18 cellular contexts compared by ENCODE assay signal in genomic region chr2:236517463-236518077, GRCh38. TPM values are rescaled to one million over a fixed set of nuclear protein-coding genes. Genes with fewer than 3 reads are reported as not detected.
DNase-seq lines count a peak whose midpoint lies in the region; ATAC-seq, FAIRE-seq and TF ChIP-seq lines count a peak whose summit lies in the region.
"Had no signal": no experiment of that assay in that cellular context is flagged by ENCODE, and none has a peak within 500 bp of the region (broad histone marks: within the 10 kb centered on the region; RNA-seq: fewer than 3 reads in every experiment).

No MANE protein-coding gene starts in this region.

- no peak for FAIRE-seq in HepG2 (lab: Jason Lieb, UNC)
- peak; percentile 76 for FAIRE-seq in endothelial cell of umbilical vein (lab: Jason Lieb, UNC)
- FAIRE-seq: A549 had no signal

- no peaks in the 10 kb centered on the region for H3K9me2 ChIP-seq in OCI-LY7 (ENCODE audit: insufficient read depth, low read length)

- no peak overlapping the region for H3K4me3 ChIP-seq in right lobe of liver
- no peak overlapping the region for H3K4me3 ChIP-seq in HepG2 (replicated peaks in 1 of 3; ENCODE audit: insufficient read depth in 1 of 3, low read depth in 2 of 3, low read length in 3 of 3)
- H3K4me3 ChIP-seq in OCI-LY7 (ENCODE audit: low read depth, low read length, poor library complexity, severe bottlenecking), result no peak overlapping the region
- no peak overlapping the region for H3K4me3 ChIP-seq in endothelial cell of umbilical vein (replicated peaks in 1 of 3; ENCODE audit: insufficient read depth in 1 of 3, low read depth in 1 of 3, low read length in 3 of 3)
- H3K4me3 ChIP-seq: A549, Peyer's patch had no signal

- H3K79me2 ChIP-seq in HepG2 (ENCODE audit: insufficient read depth, low read length) (no peaks in the 10 kb centered on the region), OCI-LY7 (ENCODE audit: insufficient read depth, low read depth, low read length) (no peaks in the 10 kb centered on the region), endothelial cell of umbilical vein (ENCODE audit: control insufficient read depth, insufficient read depth, low read length) (no peaks in the 10 kb centered on the region)

- H4K20me1 ChIP-seq in HepG2 (ENCODE audit: insufficient read depth, low read length) (no peaks in the 10 kb centered on the region), OCI-LY7 (ENCODE audit: insufficient read depth, low read length) (no peaks in the 10 kb centered on the region), endothelial cell of umbilical vein (replicated peaks; ENCODE audit: control insufficient read depth, extremely low read depth, insufficient read depth, low read length) (no peaks in the 10 kb centered on the region)

- 60% methylated on average over 7 of the region's 7 CpGs for WGBS in right lobe of liver (ENCODE audit: insufficient coverage, low coverage, low lambda C conversion rate, missing lambda C conversion rate)
- WGBS in HepG2 (ENCODE audit: low lambda C conversion rate), result 36% methylated on average over 7 of the region's 7 CpGs

- TF ChIP-seq CTCF in right lobe of liver (IDR thresholded peaks at IDR 0.05), result no peak
- TF ChIP-seq CTCF in HepG2 (CRISPR knock-in tag; IDR thresholded peaks at IDR 0.05), result no peak
- no peak for TF ChIP-seq CTCF in OCI-LY7 (conservative IDR thresholded peaks at IDR 0.05; ENCODE audit: low read length)
- TF ChIP-seq CTCF in endothelial cell of umbilical vein (IDR thresholded peaks at IDR 0.05; ENCODE audit: extremely low read depth in 1 of 2, insufficient read depth in 1 of 2, low read depth in 1 of 2, low read length in 2 of 2), result no peak

- H3K9me3 ChIP-seq in right lobe of liver (no peaks in the 10 kb centered on the region), HepG2 (ENCODE audit: low read length) (no peaks in the 10 kb centered on the region), OCI-LY7 (ENCODE audit: low read length) (no peaks in the 10 kb centered on the region), endothelial cell of umbilical vein (replicated peaks; ENCODE audit: control insufficient read depth, insufficient read depth, low read length) (no peaks in the 10 kb centered on the region)
- H3K9me3 ChIP-seq: A549, BE2C, Peyer's patch had no signal

- H3K36me3 ChIP-seq in right lobe of liver (no peaks in the 10 kb centered on the region), HepG2 (replicated peaks in 1 of 2; ENCODE audit: control insufficient read depth in 1 of 2, insufficient read depth in 2 of 2, low read length in 2 of 2) (no peaks in the 10 kb centered on the region), OCI-LY7 (ENCODE audit: insufficient read depth, low read length) (no peaks in the 10 kb centered on the region), endothelial cell of umbilical vein (ENCODE audit: control insufficient read depth in 2 of 2, extremely low read depth in 1 of 2, insufficient read depth in 2 of 2, low read length in 2 of 2) (no peaks in the 10 kb centered on the region)
- H3K36me3 ChIP-seq: BE2C, Peyer's patch had no signal

- DNase-seq in right lobe of liver (no peak), HepG2 (ENCODE audit: low spot score) (no peak), OCI-LY7 (ENCODE audit: low spot score) (peak; percentile 21), endothelial cell of umbilical vein (ENCODE audit: low read depth, low spot score) (peak; percentile 86), NAMALWA (ENCODE audit: low spot score) (no peak), NCI-H2081 (lab: John Stamatoyannopoulos, UW) (no peak), COLO829 (ENCODE audit: low spot score) (no peak)
- DNase-seq: BE2C; CD4-positive, alpha-beta T cell; GDM1; H7; Karpas-422; NCI-H1417; NCI-H1694 treated with DMSO at 0.1 percent for 48 hours; NCI-H69; Peyer's patch had no signal

- POLR2A ChIA-PET in HepG2 (lab: Yijun Ruan, JAX) (no interaction called here), OCI-LY7 (lab: Charles Lee) (interaction anchor here (0.6 to 1.5 kb wide), 2 partner anchors 12 to 15 kb away, joined by 3 to 4 read pairs; no protein-coding TSS in a partner anchor), endothelial cell of umbilical vein (lab: Charles Lee) (no interaction called here)

- no peak overlapping the region for H2AFZ ChIP-seq in HepG2 (ENCODE audit: low read length)
- peak overlapping the region; percentile 19; the same call in 1 of the 2 replicates for H2AFZ ChIP-seq in OCI-LY7 (ENCODE audit: low read length)
- peak overlapping the region; percentile 4 for H2AFZ ChIP-seq in endothelial cell of umbilical vein (ENCODE audit: low read depth, low read length)

- H3K9ac ChIP-seq in HepG2 (ENCODE audit: insufficient read depth, low read depth, low read length) (no peak overlapping the region), endothelial cell of umbilical vein (replicated peaks; ENCODE audit: extremely low read depth, insufficient read depth, low read length) (no peak overlapping the region)

- CTCF ChIA-PET in HepG2 (lab: Yijun Ruan, JAX; ENCODE audit: low intra/inter-chr PET ratio, low total read pairs) (interaction anchor here (0.6 kb wide), 1 partner anchor 355 kb away, joined by 3 read pairs; no protein-coding TSS in a partner anchor), OCI-LY7 (lab: Charles Lee; ENCODE audit: unreplicated experiment) (no interaction called here), endothelial cell of umbilical vein (lab: Charles Lee) (interaction anchor here (1.2 kb wide), 1 partner anchor 543 kb away, joined by 3 read pairs; no protein-coding TSS in a partner anchor)

- BruUV-seq in HepG2 (replicated peaks; lab: Mats Ljungman, UMichigan) (no TSS peak), OCI-LY7 (replicated peaks; lab: Mats Ljungman, UMichigan) (no TSS peak), endothelial cell of umbilical vein (replicated peaks; lab: Mats Ljungman, UMichigan) (no TSS peak)

- no peak for TF ChIP-seq RAD21 in HepG2 (CRISPR knock-in tag; IDR thresholded peaks at IDR 0.05)

- TF ChIP-seq EP300 in HepG2 (IDR thresholded peaks at IDR 0.05; ENCODE audit: low read depth in 2 of 2, low read length in 2 of 2), result no peak
- TF ChIP-seq EP300 in HepG2 (CRISPR knock-in tag; IDR thresholded peaks at IDR 0.05; ENCODE audit: borderline replicate concordance), result no peak

- dilution Hi-C loops in endothelial cell of umbilical vein (cut with MboI; ENCODE audit: extremely low pct_ligation_motif_present, low sequenced_read_pairs), result no loop called here

- no peaks in the 10 kb centered on the region for H3K9me1 ChIP-seq in endothelial cell of umbilical vein (replicated peaks; ENCODE audit: control insufficient read depth, extremely low read depth, insufficient read depth, low read length)

- no peaks in the 10 kb centered on the region for H3K4me1 ChIP-seq in right lobe of liver
- H3K4me1 ChIP-seq in HepG2 (ENCODE audit: insufficient read depth, low read length), result no peaks in the 10 kb centered on the region
- peaks cover 25% of the 10 kb centered on the region for H3K4me1 ChIP-seq in OCI-LY7 (ENCODE audit: insufficient read depth, low read length, poor library complexity, severe bottlenecking)
- H3K4me1 ChIP-seq in endothelial cell of umbilical vein (ENCODE audit: control insufficient read depth, extremely low read depth, insufficient read depth, low read length), result peaks cover 3% of the 10 kb centered on the region
- H3K4me1 ChIP-seq: A549, BE2C, Peyer's patch had no signal

- H3K27ac ChIP-seq in right lobe of liver, result no peak overlapping the region
- no peak overlapping the region for H3K27ac ChIP-seq in HepG2 (ENCODE audit: extremely low read length, insufficient read depth, low read length)
- no peak overlapping the region for H3K27ac ChIP-seq in OCI-LY7 (ENCODE audit: low read depth, low read length, poor library complexity, severe bottlenecking)
- H3K27ac ChIP-seq in endothelial cell of umbilical vein (ENCODE audit: insufficient read depth, low read depth, low read length), result no peak overlapping the region
- H3K27ac ChIP-seq: A549, Peyer's patch had no signal

- no peaks in the 10 kb centered on the region for H3K27me3 ChIP-seq in right lobe of liver
- peaks cover 1 to 15% of the 10 kb centered on the region in 2 experiments; a peak in 3 of 5 replicates for H3K27me3 ChIP-seq in HepG2 (ENCODE audit: control insufficient read depth in 1 of 2, insufficient read depth in 2 of 2, low read length in 2 of 2)
- H3K27me3 ChIP-seq in endothelial cell of umbilical vein (ENCODE audit: control insufficient read depth in 2 of 2, insufficient read depth in 2 of 2, low read length in 2 of 2), result peaks cover 0 to 11% of the 10 kb centered on the region in 2 experiments
- H3K27me3 ChIP-seq: Peyer's patch had no signal

- no peak overlapping the region for H3K4me2 ChIP-seq in HepG2 (ENCODE audit: low read depth, low read length)
- peak overlapping the region; percentile 50 for H3K4me2 ChIP-seq in OCI-LY7 (ENCODE audit: low read length)
- no peak overlapping the region for H3K4me2 ChIP-seq in endothelial cell of umbilical vein (ENCODE audit: insufficient read depth, low read length)
- H3K4me2 ChIP-seq: A549 had no signal

- intact Hi-C loops in right lobe of liver (cut with DNase I) (loop anchor here (10.0 kb wide), 2 partner anchors 173 to 507 kb away; no protein-coding TSS in a partner anchor), HepG2 (cut with micrococcal nuclease; ENCODE audit: unreplicated experiment) (no loop called here), OCI-LY7 (cut with micrococcal nuclease; ENCODE audit: unreplicated experiment) (no loop called here), endothelial cell of umbilical vein (cut with micrococcal nuclease) (no loop called here)

- in situ Hi-C loops in HepG2 (cut with HindIII; ENCODE audit: extremely low pct_ligation_motif_present, low pct_unique_long_range_greater_than_20kb), result loop anchor here (10.0 kb wide), 1 partner anchor 507 kb away; no protein-coding TSS in a partner anchor

- no peak for TF ChIP-seq POLR2A in right lobe of liver (IDR thresholded peaks at IDR 0.05)
- no peak for TF ChIP-seq POLR2A in HepG2 (IDR thresholded peaks at IDR 0.05; ENCODE audit: insufficient read depth in 1 of 2, low read depth in 2 of 2, low read length in 2 of 2)
- no peak for TF ChIP-seq POLR2A in endothelial cell of umbilical vein (IDR thresholded peaks at IDR 0.05; ENCODE audit: low read depth, low read length)

- ATAC-seq in right lobe of liver (peak; percentile 14 to 68 (median 28)), HepG2 (no peak)
- ATAC-seq: A549 had no signal

RNA-seq across cellular contexts. Expression of gene ACKR3, which starts 52.1 kb away (rescaled TPM):
- 10 to 100 TPM in 2 of 6 experiments, 1 to 10 TPM in 3, under 1 TPM in 1; 0.66 to 57.0 (median 4.7) TPM for total RNA-seq in right lobe of liver
- not detected in 2 replicates for total RNA-seq in HepG2 (2016; rRNA removed; fragmentation: Illumina TruSeq; extraction: Trizol)
- total RNA-seq in HepG2 (2016; cell fraction: cytosol; rRNA removed; fragmentation: Illumina TruSeq; extraction: Trizol; ENCODE audit: low read depth), result not detected in 2 replicates
- not detected in 2 replicates for total RNA-seq in HepG2 (2016; cell fraction: insoluble cytoplasmic fraction; rRNA removed; fragmentation: Illumina TruSeq; extraction: Trizol)
- total RNA-seq in HepG2 (2016; cell fraction: membrane; rRNA removed; fragmentation: Illumina TruSeq; extraction: Trizol), result not detected in 2 replicates
- total RNA-seq in HepG2 (2016; cell fraction: nucleus; rRNA removed; fragmentation: Illumina TruSeq; extraction: Trizol), result not detected in 2 replicates
- 0.04 TPM in 1 of 2 replicates, not detected in the other for polyA plus RNA-seq in HepG2 (2011; rRNA removed)
- polyA plus RNA-seq in HepG2 (2011; cell fraction: cytosol; rRNA removed), result 0.03 TPM in 1 of 2 replicates, not detected in the other
- polyA plus RNA-seq in HepG2 (2011; cell fraction: nucleus; rRNA removed), result 0.23 TPM in 1 of 2 replicates, not detected in the other
- not detected in 2 replicates for polyA plus RNA-seq in HepG2 (2012)
- not detected in 2 replicates for polyA plus RNA-seq in HepG2 (2016; cell fraction: cytosol; fragmentation: Illumina TruSeq; extraction: Trizol; ENCODE audit: low read depth)
- polyA plus RNA-seq in HepG2 (2016; cell fraction: insoluble cytoplasmic fraction; fragmentation: Illumina TruSeq; extraction: Trizol; ENCODE audit: low read depth), result not detected in 2 replicates
- polyA plus RNA-seq in HepG2 (2016; cell fraction: membrane; fragmentation: Illumina TruSeq; extraction: Trizol; ENCODE audit: low read depth), result not detected in 2 replicates
- not detected in 2 replicates for polyA plus RNA-seq in HepG2 (2016; cell fraction: nucleus; fragmentation: Illumina TruSeq; extraction: Trizol; ENCODE audit: insufficient read depth, low read depth)
- 9.1 TPM in 1 of 2 replicates, not detected in the other for polyA minus RNA-seq in HepG2 (2011; rRNA and poly(A)+ RNA removed; ENCODE audit: low replicate concordance)
- not detected in 2 replicates for polyA minus RNA-seq in HepG2 (2011; cell fraction: cytosol; rRNA and poly(A)+ RNA removed)
- polyA minus RNA-seq in HepG2 (2011; cell fraction: nucleus; rRNA and poly(A)+ RNA removed), result not detected in 2 replicates
- total RNA-seq in OCI-LY7 (2014; rRNA removed; shearing (Covaris generic)), result 1.5 and 2.1 TPM in 2 replicates
- total RNA-seq in OCI-LY7 (2022), result 0.33 and 0.46 TPM in 2 replicates
- 24.0 and 31.1 TPM in 2 replicates for total RNA-seq in endothelial cell of umbilical vein
- 428 and 533 TPM in 2 replicates for polyA plus RNA-seq in endothelial cell of umbilical vein
- 141 and 146 TPM in 2 replicates for polyA plus RNA-seq in endothelial cell of umbilical vein (2011; cell fraction: cytosol; rRNA removed)
- polyA plus RNA-seq in endothelial cell of umbilical vein (2011; cell fraction: nucleus; rRNA removed), result 278 and 394 TPM in 2 replicates
- 30.1 and 30.4 TPM in 2 replicates for polyA plus RNA-seq in endothelial cell of umbilical vein (2012)
- polyA minus RNA-seq in endothelial cell of umbilical vein, result 433 and 453 TPM in 2 replicates
- polyA minus RNA-seq in endothelial cell of umbilical vein (2011; cell fraction: cytosol; rRNA and poly(A)+ RNA removed), result 0.61 TPM
- 168 and 181 TPM in 2 replicates for polyA minus RNA-seq in endothelial cell of umbilical vein (2011; cell fraction: nucleus; rRNA and poly(A)+ RNA removed)
- total RNA-seq: SK-MEL-5 had no signal

Comparison
In these comparisons a context has a peak if more than half of its experiments do, and no peak if none do; other contexts are left out.
1. intact Hi-C loops: an anchor here in right lobe of liver (10.0 kb wide); none called in HepG2, OCI-LY7 and endothelial cell of umbilical vein.
2. DNase-seq: peak in OCI-LY7 (single experiment) and endothelial cell of umbilical vein (single experiment); none in right lobe of liver (0 of 3), HepG2 (single experiment), NAMALWA (single experiment), NCI-H2081 (0 of 2) and COLO829 (single experiment).